In the genomic region with DNA sequence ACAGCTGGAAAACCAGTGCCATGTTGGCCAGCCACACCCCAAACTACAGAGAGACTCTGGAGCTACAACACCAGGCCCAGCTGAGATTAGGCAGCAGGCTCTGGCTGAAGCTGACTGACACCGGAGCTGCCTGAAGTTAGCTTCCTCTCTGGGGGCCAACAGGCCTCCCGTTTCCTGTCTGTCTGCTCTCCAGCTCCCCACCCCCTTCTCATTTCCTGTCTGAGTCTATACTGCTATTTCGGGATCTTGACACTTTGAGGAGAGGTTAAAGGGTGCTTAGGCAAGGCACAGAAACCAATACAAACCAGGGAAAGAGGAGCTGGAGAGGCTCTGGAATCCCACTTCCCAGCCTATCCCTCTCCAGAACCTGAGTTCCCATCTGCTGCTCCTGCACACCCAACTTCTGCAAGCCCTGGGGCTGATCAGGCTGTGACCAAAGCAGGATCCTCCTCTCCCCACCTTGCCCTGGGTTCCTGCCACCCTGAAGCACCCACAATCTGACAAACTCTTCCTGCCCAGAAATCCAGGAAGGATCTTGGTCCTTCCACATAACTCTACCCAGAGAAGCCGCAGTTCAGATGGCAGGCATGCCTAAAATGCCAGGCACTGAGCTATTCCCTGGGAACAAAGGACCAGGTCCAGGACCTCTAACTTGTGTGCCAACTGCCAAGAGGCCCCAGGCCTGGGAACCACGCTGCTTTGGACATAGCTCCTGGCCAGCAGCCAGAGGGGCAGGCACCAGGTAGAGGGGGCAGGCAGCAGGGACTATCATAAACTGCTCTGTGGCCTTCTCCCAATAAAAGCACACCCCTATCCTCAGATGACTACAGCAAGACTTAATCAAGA, we compare ENCODE assay signal across 1 cellular context.
A peak's percentile ranks its signal among the peaks of the same experiment; 100 is the strongest.
TF ChIP-seq lines count a peak whose summit lies in the region.

No MANE protein-coding gene starts in this region.

TF ChIP-seq in K562, 482 proteins besides CTCF, POLR2A, EP300 and RAD21 (continues in another document):
- TF ChIP-seq ELF1 (tag; IDR thresholded peaks at IDR 0.05) (peak; percentile 44; the same call in 1 of the 2 replicates), ZNF79 (CRISPR knock-in tag; IDR thresholded peaks at IDR 0.05; ENCODE audit: low read depth) (0 out of 2 replicates have a peak, but pooled peaks have one; percentile 50), PHF8 (IDR thresholded peaks at IDR 0.05; ENCODE audit: borderline replicate concordance, low read length) (peak; percentile 15; the same call in 1 of the 2 replicates), CBFA2T2 (conservative IDR thresholded peaks at IDR 0.05) (no peak), KDM4B (IDR thresholded peaks at IDR 0.05; ENCODE audit: borderline replicate concordance in 2 of 2, low read depth in 1 of 2) (0 out of 4 replicates have a peak, but pooled peaks of 1 of the 2 experiments have one; percentile 33), POLR2H (tag; IDR thresholded peaks at IDR 0.05; ENCODE audit: low read depth) (peak; percentile 56), MEIS2 (IDR thresholded peaks at IDR 0.05; ENCODE audit: partially characterized antibody) (peak; percentile 56), SIX5 (IDR thresholded peaks at IDR 0.05; ENCODE audit: borderline replicate concordance in 1 of 2, insufficient read depth in 1 of 2, low read depth in 1 of 2, low read length in 2 of 2) (no peak), ETS1 (conservative IDR thresholded peaks at IDR 0.05; ENCODE audit: control insufficient read depth, low read depth, low read length) (peak; percentile 88), ZNF175 (CRISPR knock-in tag; IDR thresholded peaks at IDR 0.05; ENCODE audit: low read depth) (peak; percentile 85), GABPB1 (CRISPR knock-in tag; IDR thresholded peaks at IDR 0.05) (peak; percentile 53; the same call in 1 of the 2 replicates), TAF9B (IDR thresholded peaks at IDR 0.05; ENCODE audit: partially characterized antibody) (peak; percentile 27), E2F6 (IDR thresholded peaks at IDR 0.05; ENCODE audit: borderline replicate concordance in 1 of 2, extremely low read depth in 1 of 2, insufficient read depth in 1 of 2, insufficient read length in 1 of 2, low read depth in 1 of 2, low read length in 1 of 2, poor library complexity in 1 of 2, severe bottlenecking in 1 of 2) (peak in 1 of 2 experiments; percentile 16), YY1 (IDR thresholded peaks at IDR 0.05; ENCODE audit: borderline replicate concordance in 1 of 3, control insufficient read depth in 1 of 3, extremely low read depth in 1 of 3, insufficient read depth in 3 of 3, insufficient read length in 1 of 3, insufficient replicate concordance in 2 of 3, low read depth in 1 of 3, low read length in 2 of 3) (peak in 2 of 3 experiments; percentile 47 to 48), ZNF197 (CRISPR knock-in tag; IDR thresholded peaks at IDR 0.05; ENCODE audit: low read depth) (0 out of 2 replicates have a peak, but pooled peaks have one; percentile 44), RBM34 (IDR thresholded peaks at IDR 0.05; ENCODE audit: borderline replicate concordance, insufficient read depth, low read length) (no peak), ZFX (CRISPR knock-in tag; IDR thresholded peaks at IDR 0.05) (peak; percentile 24; the same call in 1 of the 2 replicates), ZNF780A (CRISPR knock-in tag; IDR thresholded peaks at IDR 0.05) (no peak), ZNF395 (CRISPR knock-in tag; IDR thresholded peaks at IDR 0.05) (peak; percentile 61; the same call in 1 of the 2 replicates), JUN (IDR thresholded peaks at IDR 0.05; ENCODE audit: borderline replicate concordance, low read depth, low read length) (peak; percentile 84; the same call in 1 of the 2 replicates), JUN (CRISPR knock-in tag; IDR thresholded peaks at IDR 0.05; ENCODE audit: borderline replicate concordance) (peak; percentile 71; the same call in 1 of the 2 replicates), NR3C1 (CRISPR knock-in tag; IDR thresholded peaks at IDR 0.05) (no peak), ZKSCAN8 (CRISPR knock-in tag; IDR thresholded peaks at IDR 0.05) (0 out of 2 replicates have a peak, but pooled peaks have one; percentile 25), DACH1 (IDR thresholded peaks at IDR 0.05; ENCODE audit: partially characterized antibody) (peak; percentile 38), ZBTB7A (IDR thresholded peaks at IDR 0.05; ENCODE audit: borderline replicate concordance, control insufficient read depth, low read depth, low read length) (0 out of 2 replicates have a peak, but pooled peaks have one; percentile 18), RNF2 (IDR thresholded peaks at IDR 0.05) (peak; percentile 88; the same call in 1 of the 2 replicates), KLF16 (IDR thresholded peaks at IDR 0.05) (peak; percentile 90), CXXC5 (CRISPR knock-in tag; IDR thresholded peaks at IDR 0.05) (0 out of 2 replicates have a peak, but pooled peaks have one; percentile 25), ZNF445 (CRISPR knock-in tag; IDR thresholded peaks at IDR 0.05; ENCODE audit: low read depth) (0 out of 2 replicates have a peak, but pooled peaks have one; percentile 22), CSDE1 (IDR thresholded peaks at IDR 0.05) (no peak), ZNF584 (CRISPR knock-in tag; IDR thresholded peaks at IDR 0.05; ENCODE audit: low read depth) (peak; percentile 76; the same call in 1 of the 2 replicates), POLR2AphosphoS5 (IDR thresholded peaks at IDR 0.05; ENCODE audit: control insufficient read depth, insufficient read depth, low read depth, low read length) (peak; percentile 41), TEAD2 (tag; IDR thresholded peaks at IDR 0.05) (no peak), TBL1XR1 (IDR thresholded peaks at IDR 0.05; ENCODE audit: low read length in 2 of 2) (peak in 1 of 2 experiments; percentile 76; a peak in 2 of 4 replicates), NCOA4 (IDR thresholded peaks at IDR 0.05; ENCODE audit: partially characterized antibody) (no peak), L3MBTL2 (IDR thresholded peaks at IDR 0.05) (0 out of 2 replicates have a peak, but pooled peaks have one; percentile 19), ZNF589 (CRISPR knock-in tag; IDR thresholded peaks at IDR 0.05; ENCODE audit: low read depth) (peak; percentile 88), CBFA2T3 (IDR thresholded peaks at IDR 0.05) (peak; percentile 47; the same call in 1 of the 2 replicates), ETV6 (IDR thresholded peaks at IDR 0.05; ENCODE audit: borderline replicate concordance in 1 of 2, low read depth in 2 of 2, low read length in 1 of 2) (peak; percentile 87 to 93; a peak in 3 of 4 replicates), ETV6 (CRISPR knock-in tag; IDR thresholded peaks at IDR 0.05; ENCODE audit: borderline replicate concordance) (no peak)
- TF ChIP-seq, protein P1, sequence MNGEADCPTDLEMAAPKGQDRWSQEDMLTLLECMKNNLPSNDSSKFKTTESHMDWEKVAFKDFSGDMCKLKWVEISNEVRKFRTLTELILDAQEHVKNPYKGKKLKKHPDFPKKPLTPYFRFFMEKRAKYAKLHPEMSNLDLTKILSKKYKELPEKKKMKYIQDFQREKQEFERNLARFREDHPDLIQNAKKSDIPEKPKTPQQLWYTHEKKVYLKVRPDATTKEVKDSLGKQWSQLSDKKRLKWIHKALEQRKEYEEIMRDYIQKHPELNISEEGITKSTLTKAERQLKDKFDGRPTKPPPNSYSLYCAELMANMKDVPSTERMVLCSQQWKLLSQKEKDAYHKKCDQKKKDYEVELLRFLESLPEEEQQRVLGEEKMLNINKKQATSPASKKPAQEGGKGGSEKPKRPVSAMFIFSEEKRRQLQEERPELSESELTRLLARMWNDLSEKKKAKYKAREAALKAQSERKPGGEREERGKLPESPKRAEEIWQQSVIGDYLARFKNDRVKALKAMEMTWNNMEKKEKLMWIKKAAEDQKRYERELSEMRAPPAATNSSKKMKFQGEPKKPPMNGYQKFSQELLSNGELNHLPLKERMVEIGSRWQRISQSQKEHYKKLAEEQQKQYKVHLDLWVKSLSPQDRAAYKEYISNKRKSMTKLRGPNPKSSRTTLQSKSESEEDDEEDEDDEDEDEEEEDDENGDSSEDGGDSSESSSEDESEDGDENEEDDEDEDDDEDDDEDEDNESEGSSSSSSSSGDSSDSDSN (IDR thresholded peaks at IDR 0.05; ENCODE audit: borderline replicate concordance in 1 of 2, low read depth in 2 of 2, low read length in 2 of 2), result peak in 1 of 2 experiments; percentile 73; a peak in 1 of 4 replicates
- TF ChIP-seq, protein P2, sequence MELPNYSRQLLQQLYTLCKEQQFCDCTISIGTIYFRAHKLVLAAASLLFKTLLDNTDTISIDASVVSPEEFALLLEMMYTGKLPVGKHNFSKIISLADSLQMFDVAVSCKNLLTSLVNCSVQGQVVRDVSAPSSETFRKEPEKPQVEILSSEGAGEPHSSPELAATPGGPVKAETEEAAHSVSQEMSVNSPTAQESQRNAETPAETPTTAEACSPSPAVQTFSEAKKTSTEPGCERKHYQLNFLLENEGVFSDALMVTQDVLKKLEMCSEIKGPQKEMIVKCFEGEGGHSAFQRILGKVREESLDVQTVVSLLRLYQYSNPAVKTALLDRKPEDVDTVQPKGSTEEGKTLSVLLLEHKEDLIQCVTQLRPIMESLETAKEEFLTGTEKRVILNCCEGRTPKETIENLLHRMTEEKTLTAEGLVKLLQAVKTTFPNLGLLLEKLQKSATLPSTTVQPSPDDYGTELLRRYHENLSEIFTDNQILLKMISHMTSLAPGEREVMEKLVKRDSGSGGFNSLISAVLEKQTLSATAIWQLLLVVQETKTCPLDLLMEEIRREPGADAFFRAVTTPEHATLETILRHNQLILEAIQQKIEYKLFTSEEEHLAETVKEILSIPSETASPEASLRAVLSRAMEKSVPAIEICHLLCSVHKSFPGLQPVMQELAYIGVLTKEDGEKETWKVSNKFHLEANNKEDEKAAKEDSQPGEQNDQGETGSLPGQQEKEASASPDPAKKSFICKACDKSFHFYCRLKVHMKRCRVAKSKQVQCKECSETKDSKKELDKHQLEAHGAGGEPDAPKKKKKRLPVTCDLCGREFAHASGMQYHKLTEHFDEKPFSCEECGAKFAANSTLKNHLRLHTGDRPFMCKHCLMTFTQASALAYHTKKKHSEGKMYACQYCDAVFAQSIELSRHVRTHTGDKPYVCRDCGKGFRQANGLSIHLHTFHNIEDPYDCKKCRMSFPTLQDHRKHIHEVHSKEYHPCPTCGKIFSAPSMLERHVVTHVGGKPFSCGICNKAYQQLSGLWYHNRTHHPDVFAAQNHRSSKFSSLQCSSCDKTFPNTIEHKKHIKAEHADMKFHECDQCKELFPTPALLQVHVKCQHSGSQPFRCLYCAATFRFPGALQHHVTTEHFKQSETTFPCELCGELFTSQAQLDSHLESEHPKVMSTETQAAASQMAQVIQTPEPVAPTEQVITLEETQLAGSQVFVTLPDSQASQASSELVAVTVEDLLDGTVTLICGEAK (IDR thresholded peaks at IDR 0.05), result peak; percentile 81
- TF ChIP-seq, protein P2 (CRISPR knock-in tag; IDR thresholded peaks at IDR 0.05), result no peak
